Comparison of ENCODE assay signal across 15 cellular contexts in the genomic region with DNA sequence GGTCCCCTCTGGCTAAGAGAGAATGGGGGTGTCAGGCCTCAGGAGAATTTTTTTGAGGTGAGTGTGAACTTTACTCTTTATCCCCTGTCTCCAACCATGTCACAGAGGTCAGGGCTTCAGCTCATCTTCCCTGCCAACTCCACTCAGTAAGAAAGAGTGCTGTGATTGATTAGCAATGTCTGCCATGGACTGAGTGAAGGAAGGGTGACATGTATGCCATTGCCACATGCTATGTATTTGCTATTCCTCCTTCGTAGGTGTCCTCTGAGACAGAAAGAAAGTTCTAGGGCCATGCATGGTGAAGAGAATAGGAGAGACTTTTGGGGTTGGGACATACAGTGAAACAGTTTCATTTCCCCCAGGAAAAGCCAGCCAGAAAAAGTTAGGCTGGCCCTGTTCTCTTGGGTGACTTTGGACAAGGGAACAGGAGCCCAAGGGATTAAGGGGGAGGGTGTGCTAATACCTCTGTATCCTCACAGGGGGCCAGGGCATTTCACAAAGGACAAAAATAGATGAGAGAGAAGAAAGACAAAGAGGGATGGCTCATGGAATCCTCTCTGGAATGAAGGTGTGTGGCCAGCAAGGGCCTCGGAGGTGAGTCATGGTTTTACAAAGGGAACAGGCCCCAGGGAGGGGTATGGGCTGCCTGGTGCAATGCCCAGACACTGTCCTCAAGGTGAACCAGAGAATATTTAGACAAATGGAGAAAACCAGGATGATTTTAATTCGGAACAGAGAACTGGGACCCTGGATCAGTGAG. TPM values are rescaled to one million over a fixed set of nuclear protein-coding genes. Genes with fewer than 3 reads are reported as not detected.
DNase-seq lines count a peak whose midpoint lies in the region; ATAC-seq, FAIRE-seq and TF ChIP-seq lines count a peak whose summit lies in the region.
"Had no signal": no experiment of that assay in that cellular context is flagged by ENCODE, and none has a peak within 500 bp of the region (broad histone marks: within the 10 kb centered on the region; RNA-seq: fewer than 3 reads in every experiment).

No MANE protein-coding gene starts in this region.

- no peak overlapping the region for H3K27ac ChIP-seq in caudate nucleus (ENCODE audit: low read depth, low read length)

- DNase-seq in GM03348 (ENCODE audit: low spot score) = peak; percentile 15
- peak; percentile 13 for DNase-seq in MV-4-11 (lab: John Stamatoyannopoulos, UW)
- DNase-seq in bronchial epithelial cell (ENCODE audit: low read depth) = peak; percentile 78
- peak; percentile 82 for DNase-seq in myocyte (ENCODE audit: low read depth)
- no peak for DNase-seq in NCI-H510A treated with DMSO at 0.1 percent for 48 hours (lab: John Stamatoyannopoulos, UW)
- no peak for DNase-seq in caudate nucleus (lab: John Stamatoyannopoulos, UW)
- no peak for DNase-seq in activated CD4-positive, alpha-beta T cell treated with anti-CD3 and anti-CD28 coated beads, Interleukin-2, amount 50 U/mL, for 1 hour
- DNase-seq: activated CD4-positive, alpha-beta T cell treated with anti-CD3 and anti-CD28 coated beads, Interleukin-2, amount 50 U/mL, for 4 hours; activated gamma-delta T cell; cerebellar nuclear complex; erythroblast; Karpas-422; NCI-H2029 treated with DMSO at 0.1 percent for 48 hours; T-helper 2 cell had no signal

- no peak for ATAC-seq in GM19467 (IDR thresholded peaks at IDR 0.05; ENCODE audit: unreplicated experiment)

- no peak overlapping the region for H3K4me3 ChIP-seq in bronchial epithelial cell (ENCODE audit: low read depth, low read length)

- H3K36me3 ChIP-seq in bronchial epithelial cell (ENCODE audit: control insufficient read depth, insufficient read depth, low read length) = no peaks in the 10 kb centered on the region

- peak; percentile 80 for FAIRE-seq in bronchial epithelial cell (lab: Jason Lieb, UNC)

- no peaks in the 10 kb centered on the region for H3K27me3 ChIP-seq in bronchial epithelial cell (ENCODE audit: control insufficient read depth, insufficient read depth, low read length)

- no peak for TF ChIP-seq CTCF in bronchial epithelial cell (IDR thresholded peaks at IDR 0.05; ENCODE audit: insufficient read depth, low read length, severe bottlenecking)

RNA-seq across cellular contexts. Expression of gene MYL2, which starts 13.9 kb away (rescaled TPM):
- total RNA-seq in bronchial epithelial cell (not detected in 2 replicates), myocyte (20.2 and 24.6 TPM in 2 replicates)
- polyA plus RNA-seq in myocyte (2012) = 106 TPM

Comparison
In these comparisons a context has a peak if more than half of its experiments do, and no peak if none do; other contexts are left out.
1. DNase-seq: peak in GM03348 (single experiment), MV-4-11 (single experiment), bronchial epithelial cell (single experiment) and myocyte (single experiment); none in NCI-H510A treated with DMSO at 0.1 percent for 48 hours (single experiment), caudate nucleus (0 of 61) and activated CD4-positive, alpha-beta T cell treated with anti-CD3 and anti-CD28 coated beads, Interleukin-2, amount 50 U/mL, for 1 hour (single experiment).
2. RNA of gene MYL2, which starts 13.9 kb away (total RNA-seq): 20.2 to 24.6 TPM in myocyte; not detected in bronchial epithelial cell; every median in the first group is over 10 times any median in the second.